Comparison of ENCODE assay signal across 22 cellular contexts in the genomic region with DNA sequence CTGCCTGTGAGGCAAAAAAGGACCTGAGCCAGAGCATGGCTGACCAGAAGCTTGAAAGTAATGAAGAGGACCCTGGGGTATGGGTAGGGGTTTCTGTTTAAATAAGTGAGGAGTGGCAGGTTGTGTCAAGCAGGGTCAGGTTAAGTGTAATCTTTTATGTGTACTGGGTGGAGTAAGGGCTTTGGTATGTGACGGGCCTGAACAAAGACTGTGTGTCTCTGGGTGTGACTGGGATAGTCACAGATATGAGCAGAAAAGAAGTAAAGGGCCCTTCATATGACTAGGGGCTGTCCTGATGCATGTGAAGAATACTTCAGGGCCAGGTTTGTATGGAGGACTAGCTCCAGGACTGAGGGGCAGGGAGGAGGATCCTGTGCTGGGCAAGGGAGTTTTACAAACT.
A peak's percentile ranks its signal among the peaks of the same experiment; 100 is the strongest.
DNase-seq lines count a peak whose midpoint lies in the region; ATAC-seq and TF ChIP-seq lines count a peak whose summit lies in the region.
"Had no signal": no experiment of that assay in that cellular context is flagged by ENCODE, and none has a peak within 500 bp of the region (broad histone marks: within the 10 kb centered on the region; RNA-seq: fewer than 3 reads in every experiment).

No MANE protein-coding gene starts in this region.

- H3K27ac ChIP-seq in HCT116 (ENCODE audit: low read depth, low read length) = no peak overlapping the region
- H3K27ac ChIP-seq in RWPE2 (ENCODE audit: poor library complexity, severe bottlenecking) = peak overlapping the region; percentile 17
- peak overlapping the region; percentile 80 for H3K27ac ChIP-seq in epithelial cell of prostate
- H3K27ac ChIP-seq in trophoblast cell (ENCODE audit: low read depth, low read length) = no peak overlapping the region
- H3K27ac ChIP-seq in prostate gland = no peak overlapping the region
- H3K27ac ChIP-seq: BLaER1, KMS-11, SJSA1 had no signal

- TF ChIP-seq RAD21 in HCT116 (IDR thresholded peaks at IDR 0.05; ENCODE audit: low read depth) = no peak

- H3K4me1 ChIP-seq in HCT116 (ENCODE audit: control insufficient read depth in 1 of 2, insufficient read depth in 2 of 2, low read length in 2 of 2) = peaks cover 0 to 13% of the 10 kb centered on the region in 2 experiments; a peak in 3 of 4 replicates
- H3K4me1 ChIP-seq in RWPE2 (ENCODE audit: insufficient read depth, poor library complexity, severe bottlenecking) = peaks cover 10% of the 10 kb centered on the region
- no peaks in the 10 kb centered on the region for H3K4me1 ChIP-seq in trophoblast cell (ENCODE audit: control insufficient read depth in 1 of 2, insufficient read depth in 2 of 2, low read length in 2 of 2)
- no peaks in the 10 kb centered on the region for H3K4me1 ChIP-seq in prostate gland (replicated peaks)
- H3K4me1 ChIP-seq: BLaER1, SJSA1 had no signal

- H4K91ac ChIP-seq in trophoblast cell (ENCODE audit: low read depth, low read length) = no peak overlapping the region

- no peaks in the 10 kb centered on the region for H3K79me2 ChIP-seq in HCT116 (ENCODE audit: insufficient read depth, low read length)
- no peaks in the 10 kb centered on the region for H3K79me2 ChIP-seq in trophoblast cell (ENCODE audit: control insufficient read depth, insufficient read depth, low read length, poor library complexity)

- BruUV-seq in HCT116 (replicated peaks; lab: Mats Ljungman, UMichigan) = no TSS peak

- H3K4ac ChIP-seq in trophoblast cell (ENCODE audit: low read depth, low read length) = no peak overlapping the region

- H3K4me2 ChIP-seq in HCT116 (ENCODE audit: low read length) (peak overlapping the region; percentile 53), trophoblast cell (ENCODE audit: low read length) (no peak overlapping the region)
- H3K4me2 ChIP-seq: BLaER1, KMS-11 had no signal

- DNase-seq in HCT116 (ENCODE audit: low read depth, low spot score) (peak; percentile 12), RWPE2 (ENCODE audit: low spot score) (no peak), epithelial cell of prostate (ENCODE audit: low read depth, low spot score) (no peak), trophoblast cell (peak; percentile 0 to 7), NCI-H510A treated with DMSO at 0.1 percent for 48 hours (lab: John Stamatoyannopoulos, UW) (no peak), lower leg skin (ENCODE audit: low spot score in 2 of 2) (no peak), prostate gland (ENCODE audit: low spot score) (no peak), dermis blood vessel endothelial cell (no peak)
- DNase-seq: CD4-positive, CD25-positive, alpha-beta regulatory T cell; DMS53; HFFc6; NCI-H1048; NCI-H1436; NCI-H187 treated with DMSO at 0.1 percent for 48 hours; NCI-H2171 treated with DMSO at 0.1 percent for 48 hours; NCI-H345; NCI-H524; NCI-H748 treated with DMSO at 0.1 percent for 48 hours; Right ventricle myocardium superior had no signal

- H3K36me3 ChIP-seq in HCT116 (ENCODE audit: control insufficient read depth in 1 of 2, insufficient read depth in 2 of 2, low read length in 2 of 2) (no peaks in the 10 kb centered on the region), RWPE2 (ENCODE audit: low read depth) (no peaks in the 10 kb centered on the region), trophoblast cell (ENCODE audit: control insufficient read depth in 1 of 2, insufficient read depth in 2 of 2, low read length in 2 of 2) (no peaks in the 10 kb centered on the region), prostate gland (no peaks in the 10 kb centered on the region)
- H3K36me3 ChIP-seq: BLaER1, SJSA1 had no signal

- no peak overlapping the region for H3K23ac ChIP-seq in trophoblast cell (ENCODE audit: low read length)

- no peak overlapping the region for H2BK120ac ChIP-seq in trophoblast cell (ENCODE audit: insufficient read depth, low read length, poor library complexity)

- H3K4me3 ChIP-seq in HCT116 (replicated peaks in 1 of 2; ENCODE audit: low read depth in 1 of 2, low read length in 2 of 2) (no peak overlapping the region), RWPE2 (ENCODE audit: severe bottlenecking) (no peak overlapping the region), trophoblast cell (ENCODE audit: low read depth, low read length) (no peak overlapping the region), lower leg skin (ENCODE audit: low read depth, poor library complexity, severe bottlenecking) (no peak overlapping the region), prostate gland (no peak overlapping the region)
- H3K4me3 ChIP-seq: BLaER1, SJSA1 had no signal

- no peak overlapping the region for H3K9ac ChIP-seq in HCT116 (ENCODE audit: low read length)
- no peak overlapping the region for H3K9ac ChIP-seq in trophoblast cell (ENCODE audit: low read length)
- H3K9ac ChIP-seq: BLaER1, KMS-11 had no signal

- no peaks in the 10 kb centered on the region for H3K27me3 ChIP-seq in HCT116 (ENCODE audit: insufficient read depth, low read length)
- H3K27me3 ChIP-seq in RWPE2 (ENCODE audit: insufficient read depth, poor library complexity, severe bottlenecking) = no peaks in the 10 kb centered on the region
- no peaks in the 10 kb centered on the region for H3K27me3 ChIP-seq in trophoblast cell (ENCODE audit: insufficient read depth, low read length)
- H3K27me3 ChIP-seq in prostate gland (replicated peaks; ENCODE audit: insufficient read depth) = no peaks in the 10 kb centered on the region
- H3K27me3 ChIP-seq: SJSA1 had no signal

- H3K18ac ChIP-seq in trophoblast cell (ENCODE audit: low read length) = no peak overlapping the region

- no peak overlapping the region for H4K12ac ChIP-seq in trophoblast cell (ENCODE audit: low read depth, low read length)

- no peak overlapping the region for H2BK5ac ChIP-seq in trophoblast cell (ENCODE audit: low read depth, low read length, poor library complexity)

- no peaks in the 10 kb centered on the region for H3K9me2 ChIP-seq in HCT116 (ENCODE audit: insufficient read depth)

- ATAC-seq in HCT116 (peak; percentile 87), RWPE2 (ENCODE audit: low read depth) (peak; percentile 93)

- no peak overlapping the region for H3K14ac ChIP-seq in trophoblast cell (ENCODE audit: low read length)

- no peak overlapping the region for H4K8ac ChIP-seq in trophoblast cell (ENCODE audit: low read depth, low read length)

- no peak overlapping the region for H2AFZ ChIP-seq in HCT116 (ENCODE audit: low read depth, low read length, poor library complexity, severe bottlenecking)
- H2AFZ ChIP-seq in trophoblast cell (ENCODE audit: insufficient read depth, low read length, poor library complexity) = no peak overlapping the region

- H3K79me1 ChIP-seq in trophoblast cell (ENCODE audit: low read length) = no peaks in the 10 kb centered on the region

- H3K9me3 ChIP-seq in HCT116 (ENCODE audit: control insufficient read depth in 1 of 2, insufficient read depth in 1 of 2, low read depth in 1 of 2, low read length in 2 of 2) (no peaks in the 10 kb centered on the region), RWPE2 (ENCODE audit: severe bottlenecking) (no peaks in the 10 kb centered on the region), trophoblast cell (ENCODE audit: insufficient read depth, low read depth, low read length) (no peaks in the 10 kb centered on the region), prostate gland (no peaks in the 10 kb centered on the region)
- H3K9me3 ChIP-seq: BLaER1, SJSA1 had no signal

- intact Hi-C loops in HCT116 (cut with micrococcal nuclease) = no loop called here
- intact Hi-C loops in lower leg skin (cut with DNase I; ENCODE audit: low total_unique reads) = no loop called here
- intact Hi-C loops in prostate gland (cut with DNase I) = no loop called here

- POLR2A ChIA-PET in HCT116 (lab: Charles Lee) = no interaction called here

- H4K20me1 ChIP-seq in HCT116 (ENCODE audit: insufficient read depth) = no peaks in the 10 kb centered on the region
- H4K20me1 ChIP-seq: BLaER1 had no signal

- CTCF ChIA-PET in HCT116 (lab: Charles Lee) = no interaction called here

- TF ChIP-seq POLR2A in HCT116 (IDR thresholded peaks at IDR 0.05; ENCODE audit: borderline replicate concordance, extremely low read depth, insufficient read depth, insufficient read length) (no peak), lower leg skin (IDR thresholded peaks at IDR 0.05) (no peak), prostate gland (IDR thresholded peaks at IDR 0.05) (no peak)

- no peak overlapping the region for H2AK5ac ChIP-seq in trophoblast cell (ENCODE audit: low read length)

- RAD21 ChIA-PET in HCT116 (lab: Charles Lee; ENCODE audit: low non-redundant PET in 1 of 2, low total read pairs in 2 of 2, uncharacterized antibody in 2 of 2, unreplicated experiment in 2 of 2) = no interaction called here

- TF ChIP-seq CTCF in HCT116 (IDR thresholded peaks at IDR 0.05 in 2 of 3, conservative IDR thresholded peaks at IDR 0.05 in 1 of 3; ENCODE audit: borderline replicate concordance in 1 of 3, insufficient read depth in 1 of 3, low read depth in 2 of 3, low read length in 2 of 3) (no peak), RWPE2 (IDR thresholded peaks at IDR 0.05; ENCODE audit: poor library complexity, severe bottlenecking) (no peak), lower leg skin (IDR thresholded peaks at IDR 0.05) (no peak), prostate gland (IDR thresholded peaks at IDR 0.05) (no peak)

- no peak overlapping the region for H2BK12ac ChIP-seq in trophoblast cell (ENCODE audit: low read length)

- no CpG with 5 or more reads among the region's 1 CpG for WGBS in trophoblast cell (ENCODE audit: extremely low coverage, insufficient coverage, insufficient read length)
- WGBS in lower leg skin, 2 donors = 57 to 68% methylated on average over 1 of the region's 1 CpG
- WGBS in prostate gland = 80% methylated on average over 1 of the region's 1 CpG

TF ChIP-seq in HCT116, 20 proteins besides CTCF, POLR2A, EP300 and RAD21:
- TF ChIP-seq TCF7L2 (IDR thresholded peaks at IDR 0.05; ENCODE audit: borderline replicate concordance, extremely low read depth, insufficient read depth, insufficient read length) (no peak), EGR1 (IDR thresholded peaks at IDR 0.05; ENCODE audit: low read depth) (no peak), ZFX (IDR thresholded peaks at IDR 0.05) (no peak), FOSL1 (IDR thresholded peaks at IDR 0.05; ENCODE audit: low read depth) (no peak), EZH2phosphoT487 (IDR thresholded peaks at IDR 0.05; ENCODE audit: borderline replicate concordance) (no peak)
- TF ChIP-seq, protein P1, sequence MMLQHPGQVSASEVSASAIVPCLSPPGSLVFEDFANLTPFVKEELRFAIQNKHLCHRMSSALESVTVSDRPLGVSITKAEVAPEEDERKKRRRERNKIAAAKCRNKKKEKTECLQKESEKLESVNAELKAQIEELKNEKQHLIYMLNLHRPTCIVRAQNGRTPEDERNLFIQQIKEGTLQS (IDR thresholded peaks at IDR 0.05) = no peak

Comparison
In these comparisons a context has a peak if more than half of its experiments do, and no peak if none do; other contexts are left out.
1. DNase-seq: peak in HCT116 (single experiment) and trophoblast cell (2 of 2); none in RWPE2 (single experiment), epithelial cell of prostate (single experiment), NCI-H510A treated with DMSO at 0.1 percent for 48 hours (single experiment), lower leg skin (0 of 2), prostate gland (single experiment) and dermis blood vessel endothelial cell (single experiment).
2. H3K27ac ChIP-seq: peak in RWPE2 (single experiment) and epithelial cell of prostate (single experiment); none in HCT116 (single experiment), trophoblast cell (single experiment) and prostate gland (0 of 2).